25 cellular contexts compared by ENCODE assay signal in genomic region chr10:36195364-36195763, GRCh38.
"Had no signal": no experiment of that assay in that cellular context is flagged by ENCODE, and none has a peak within 500 bp of the region (broad histone marks: within the 10 kb centered on the region; RNA-seq: fewer than 3 reads in every experiment).

No MANE protein-coding gene starts in this region.

- H3K36me3 ChIP-seq: MG63, Peyer's patch, SJSA1 had no signal

- H3K4me2 ChIP-seq: PC-9 had no signal

- H3K4me3 ChIP-seq: MG63, PC-9, Peyer's patch, SJSA1, SK-N-MC had no signal

- H3K4me1 ChIP-seq: Peyer's patch, SJSA1 had no signal

- H3K27ac ChIP-seq: HL-60, PC-9, Peyer's patch, SJSA1, SK-N-MC had no signal

- H3K27me3 ChIP-seq: MG63, Peyer's patch, SJSA1 had no signal

- H2AFZ ChIP-seq: PC-9 had no signal

- DNase-seq: KBM-7, MG63, NCI-H1092, NCI-H1105 treated with DMSO at 0.1 percent for 48 hours, NCI-H1417 treated with DMSO at 0.1 percent for 48 hours, NCI-H146, NCI-H1694 treated with DMSO at 0.1 percent for 48 hours, NCI-H1930, NCI-H2081, NCI-H2107, NCI-H2171, NCI-H226, NCI-H446, NCI-H510A, NCI-H524 treated with DMSO at 0.1 percent for 48 hours, NCI-H69, NCI-H774, OCI-M1, PC-9, Peyer's patch, Right ventricle myocardium superior, SIG-M5 had no signal
